Comparison of ENCODE assay signal across 34 cellular contexts in genomic region chr6:151639750-151640149, GRCh38.
"Had no signal": no experiment of that assay in that cellular context is flagged by ENCODE, and none has a peak within 500 bp of the region (broad histone marks: within the 10 kb centered on the region; RNA-seq: fewer than 3 reads in every experiment).

No MANE protein-coding gene starts in this region.

- H3K9me3 ChIP-seq: MG63 had no signal

- H3K4me3 ChIP-seq: MG63 had no signal

- H3K27me3 ChIP-seq: MG63 had no signal

- H3K36me3 ChIP-seq: MG63 had no signal

- DNase-seq: Karpas-422, Kasumi-1, MG63, MM.1S, MV-4-11, NCI-H1048, NCI-H1092, NCI-H1092 treated with DMSO at 0.1 percent for 48 hours, NCI-H1105, NCI-H1105 treated with DMSO at 0.1 percent for 48 hours, NCI-H1417, NCI-H1417 treated with DMSO at 0.1 percent for 48 hours, NCI-H1436, NCI-H1436 treated with DMSO at 0.1 percent for 48 hours, NCI-H146, NCI-H1694, NCI-H1694 treated with DMSO at 0.1 percent for 48 hours, NCI-H187, NCI-H187 treated with DMSO at 0.1 percent for 48 hours, NCI-H1930, NCI-H2029, NCI-H2029 treated with DMSO at 0.1 percent for 48 hours, NCI-H2081, NCI-H2081 treated with DMSO at 0.1 percent for 48 hours, NCI-H2107, NCI-H2171, NCI-H2171 treated with DMSO at 0.1 percent for 48 hours, NCI-H2227 treated with DMSO at 0.1 percent for 48 hours, NCI-H226, NCI-H446, NCI-H446 treated with DMSO at 0.1 percent for 48 hours, NCI-H510A, NCI-H510A treated with DMSO at 0.1 percent for 48 hours had no signal

- H3K9ac ChIP-seq: KMS-11 had no signal

- H3K4me2 ChIP-seq: KMS-11 had no signal

- H3K27ac ChIP-seq: KMS-11 had no signal
